In the genomic region with DNA sequence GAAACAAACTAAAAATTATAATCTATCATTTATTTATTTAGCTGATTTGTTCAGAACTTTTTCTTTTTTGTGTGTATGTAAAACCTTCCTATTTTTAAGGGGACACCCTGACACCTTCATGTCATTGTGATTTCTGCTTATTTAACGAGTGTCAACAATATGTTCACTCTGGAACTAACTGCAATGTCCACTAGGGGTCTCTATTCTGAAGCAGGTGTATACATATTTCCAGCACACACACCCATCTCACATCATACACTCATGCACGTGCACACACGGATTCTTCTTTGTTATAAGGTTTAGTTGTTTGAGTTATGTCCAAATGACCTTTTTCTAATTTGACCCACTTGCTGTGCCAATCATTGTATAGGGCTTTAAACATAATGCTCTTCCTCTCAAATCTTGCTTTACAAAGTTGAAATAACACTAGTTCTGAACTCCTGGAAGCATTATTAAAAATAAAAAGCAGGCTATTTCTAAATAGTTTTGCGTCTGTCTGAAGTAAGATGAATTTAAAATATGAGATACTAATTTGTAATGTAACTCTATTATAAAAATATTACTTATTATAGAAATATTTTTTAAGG, we compare ENCODE assay signal across 1 cellular context.
TF ChIP-seq lines count a peak whose summit lies in the region.

No MANE protein-coding gene starts in this region.

TF ChIP-seq in SK-N-SH, 30 proteins besides CTCF, POLR2A, EP300 and RAD21 (continued from another document):
- TF ChIP-seq, protein P1, sequence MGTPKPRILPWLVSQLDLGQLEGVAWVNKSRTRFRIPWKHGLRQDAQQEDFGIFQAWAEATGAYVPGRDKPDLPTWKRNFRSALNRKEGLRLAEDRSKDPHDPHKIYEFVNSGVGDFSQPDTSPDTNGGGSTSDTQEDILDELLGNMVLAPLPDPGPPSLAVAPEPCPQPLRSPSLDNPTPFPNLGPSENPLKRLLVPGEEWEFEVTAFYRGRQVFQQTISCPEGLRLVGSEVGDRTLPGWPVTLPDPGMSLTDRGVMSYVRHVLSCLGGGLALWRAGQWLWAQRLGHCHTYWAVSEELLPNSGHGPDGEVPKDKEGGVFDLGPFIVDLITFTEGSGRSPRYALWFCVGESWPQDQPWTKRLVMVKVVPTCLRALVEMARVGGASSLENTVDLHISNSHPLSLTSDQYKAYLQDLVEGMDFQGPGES (IDR thresholded peaks at IDR 0.05; ENCODE audit: low read depth, low read length), result no peak
- TF ChIP-seq YY1 (IDR thresholded peaks at IDR 0.05; ENCODE audit: low read depth) (no peak), TEAD4 (IDR thresholded peaks at IDR 0.05; ENCODE audit: borderline replicate concordance, insufficient read depth) (no peak), TCF12 (IDR thresholded peaks at IDR 0.05) (peak; percentile 20; the same call in 1 of the 2 replicates), RFX5 (IDR thresholded peaks at IDR 0.05; ENCODE audit: low read length) (peak; percentile 52; the same call in 1 of the 2 replicates), EZH2phosphoT487 (IDR thresholded peaks at IDR 0.05; ENCODE audit: borderline replicate concordance, low read depth) (no peak), RXRA (IDR thresholded peaks at IDR 0.05; ENCODE audit: borderline replicate concordance, low read depth) (no peak), SIN3A (IDR thresholded peaks at IDR 0.05; ENCODE audit: borderline replicate concordance, low read depth, low read length) (no peak), RCOR1 (IDR thresholded peaks at IDR 0.05; ENCODE audit: low read length) (no peak), FOXJ3 (CRISPR knock-in tag; IDR thresholded peaks at IDR 0.05) (no peak), JUND (IDR thresholded peaks at IDR 0.05) (no peak), NRF1 (IDR thresholded peaks at IDR 0.05; ENCODE audit: low read depth, low read length) (no peak), ELF1 (IDR thresholded peaks at IDR 0.05) (no peak), NFIC (IDR thresholded peaks at IDR 0.05; ENCODE audit: borderline replicate concordance) (no peak), GABPA (IDR thresholded peaks at IDR 0.05; ENCODE audit: low read depth) (no peak), GATA2 (CRISPR knock-in tag; IDR thresholded peaks at IDR 0.05) (no peak)
- TF ChIP-seq, protein P2, sequence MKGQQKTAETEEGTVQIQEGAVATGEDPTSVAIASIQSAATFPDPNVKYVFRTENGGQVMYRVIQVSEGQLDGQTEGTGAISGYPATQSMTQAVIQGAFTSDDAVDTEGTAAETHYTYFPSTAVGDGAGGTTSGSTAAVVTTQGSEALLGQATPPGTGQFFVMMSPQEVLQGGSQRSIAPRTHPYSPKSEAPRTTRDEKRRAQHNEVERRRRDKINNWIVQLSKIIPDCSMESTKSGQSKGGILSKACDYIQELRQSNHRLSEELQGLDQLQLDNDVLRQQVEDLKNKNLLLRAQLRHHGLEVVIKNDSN (IDR thresholded peaks at IDR 0.05; ENCODE audit: borderline replicate concordance, low read depth), result no peak
- TF ChIP-seq, protein P3, sequence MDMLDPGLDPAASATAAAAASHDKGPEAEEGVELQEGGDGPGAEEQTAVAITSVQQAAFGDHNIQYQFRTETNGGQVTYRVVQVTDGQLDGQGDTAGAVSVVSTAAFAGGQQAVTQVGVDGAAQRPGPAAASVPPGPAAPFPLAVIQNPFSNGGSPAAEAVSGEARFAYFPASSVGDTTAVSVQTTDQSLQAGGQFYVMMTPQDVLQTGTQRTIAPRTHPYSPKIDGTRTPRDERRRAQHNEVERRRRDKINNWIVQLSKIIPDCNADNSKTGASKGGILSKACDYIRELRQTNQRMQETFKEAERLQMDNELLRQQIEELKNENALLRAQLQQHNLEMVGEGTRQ (IDR thresholded peaks at IDR 0.05; ENCODE audit: borderline replicate concordance, low read depth, low read length), result no peak
- TF ChIP-seq, protein P4, sequence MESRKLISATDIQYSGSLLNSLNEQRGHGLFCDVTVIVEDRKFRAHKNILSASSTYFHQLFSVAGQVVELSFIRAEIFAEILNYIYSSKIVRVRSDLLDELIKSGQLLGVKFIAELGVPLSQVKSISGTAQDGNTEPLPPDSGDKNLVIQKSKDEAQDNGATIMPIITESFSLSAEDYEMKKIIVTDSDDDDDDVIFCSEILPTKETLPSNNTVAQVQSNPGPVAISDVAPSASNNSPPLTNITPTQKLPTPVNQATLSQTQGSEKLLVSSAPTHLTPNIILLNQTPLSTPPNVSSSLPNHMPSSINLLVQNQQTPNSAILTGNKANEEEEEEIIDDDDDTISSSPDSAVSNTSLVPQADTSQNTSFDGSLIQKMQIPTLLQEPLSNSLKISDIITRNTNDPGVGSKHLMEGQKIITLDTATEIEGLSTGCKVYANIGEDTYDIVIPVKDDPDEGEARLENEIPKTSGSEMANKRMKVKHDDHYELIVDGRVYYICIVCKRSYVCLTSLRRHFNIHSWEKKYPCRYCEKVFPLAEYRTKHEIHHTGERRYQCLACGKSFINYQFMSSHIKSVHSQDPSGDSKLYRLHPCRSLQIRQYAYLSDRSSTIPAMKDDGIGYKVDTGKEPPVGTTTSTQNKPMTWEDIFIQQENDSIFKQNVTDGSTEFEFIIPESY (IDR thresholded peaks at IDR 0.05; ENCODE audit: borderline replicate concordance, low read depth), result no peak
- TF ChIP-seq, protein P5, sequence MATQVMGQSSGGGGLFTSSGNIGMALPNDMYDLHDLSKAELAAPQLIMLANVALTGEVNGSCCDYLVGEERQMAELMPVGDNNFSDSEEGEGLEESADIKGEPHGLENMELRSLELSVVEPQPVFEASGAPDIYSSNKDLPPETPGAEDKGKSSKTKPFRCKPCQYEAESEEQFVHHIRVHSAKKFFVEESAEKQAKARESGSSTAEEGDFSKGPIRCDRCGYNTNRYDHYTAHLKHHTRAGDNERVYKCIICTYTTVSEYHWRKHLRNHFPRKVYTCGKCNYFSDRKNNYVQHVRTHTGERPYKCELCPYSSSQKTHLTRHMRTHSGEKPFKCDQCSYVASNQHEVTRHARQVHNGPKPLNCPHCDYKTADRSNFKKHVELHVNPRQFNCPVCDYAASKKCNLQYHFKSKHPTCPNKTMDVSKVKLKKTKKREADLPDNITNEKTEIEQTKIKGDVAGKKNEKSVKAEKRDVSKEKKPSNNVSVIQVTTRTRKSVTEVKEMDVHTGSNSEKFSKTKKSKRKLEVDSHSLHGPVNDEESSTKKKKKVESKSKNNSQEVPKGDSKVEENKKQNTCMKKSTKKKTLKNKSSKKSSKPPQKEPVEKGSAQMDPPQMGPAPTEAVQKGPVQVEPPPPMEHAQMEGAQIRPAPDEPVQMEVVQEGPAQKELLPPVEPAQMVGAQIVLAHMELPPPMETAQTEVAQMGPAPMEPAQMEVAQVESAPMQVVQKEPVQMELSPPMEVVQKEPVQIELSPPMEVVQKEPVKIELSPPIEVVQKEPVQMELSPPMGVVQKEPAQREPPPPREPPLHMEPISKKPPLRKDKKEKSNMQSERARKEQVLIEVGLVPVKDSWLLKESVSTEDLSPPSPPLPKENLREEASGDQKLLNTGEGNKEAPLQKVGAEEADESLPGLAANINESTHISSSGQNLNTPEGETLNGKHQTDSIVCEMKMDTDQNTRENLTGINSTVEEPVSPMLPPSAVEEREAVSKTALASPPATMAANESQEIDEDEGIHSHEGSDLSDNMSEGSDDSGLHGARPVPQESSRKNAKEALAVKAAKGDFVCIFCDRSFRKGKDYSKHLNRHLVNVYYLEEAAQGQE (IDR thresholded peaks at IDR 0.05; ENCODE audit: low read depth, low read length), result no peak
